26 cellular contexts compared by ENCODE assay signal in genomic region chr5:27612161-27612560, GRCh38.
"Had no signal": no experiment of that assay in that cellular context is flagged by ENCODE, and none has a peak within 500 bp of the region (broad histone marks: within the 10 kb centered on the region; RNA-seq: fewer than 3 reads in every experiment).

No MANE protein-coding gene starts in this region.

- DNase-seq: activated CD4-positive, alpha-beta T cell treated with anti-CD3 and anti-CD28 coated beads for 4 hours; activated CD4-positive, alpha-beta T cell treated with anti-CD3 and anti-CD28 coated beads, Interleukin-2, amount 50 U/mL, for 4 hours; activated naive CD4-positive, alpha-beta T cell; activated T-cell treated with anti-CD3 and anti-CD28 coated beads for 4 hours; activated T-cell treated with anti-CD3 and anti-CD28 coated beads, Interleukin-2, amount 50 U/mL, for 72 hours; aorta; body of pancreas; cerebellar nuclear complex; dorsolateral prefrontal cortex; effector memory CD4-positive, alpha-beta T cell; foreskin keratinocyte; left ventricle myocardium inferior; right cardiac atrium; stimulated activated CD4-positive, alpha-beta T cell treated with anti-CD3 and anti-CD28 coated beads, Interleukin-15, amount 100 ng/mL, for 24 hours; stimulated activated CD4-positive, alpha-beta T cell treated with anti-CD3 and anti-CD28 coated beads, Interleukin-2, amount 100 ng/mL, for 24 hours; stimulated activated naive B cell treated with anti-CD40 and anti-IgM and Interleukin-4, amounts not matched to agents 10 μg/mL and 1 μg/mL and 100 μg/mL, for 72 hours; T-helper 9 cell; tibial artery; upper lobe of right lung had no signal

- H3K4me3 ChIP-seq: body of pancreas, cardiac muscle cell, coronary artery, dorsolateral prefrontal cortex, left ventricle myocardium inferior, lung, suprapubic skin, tibial artery, upper lobe of right lung had no signal

- H3K27ac ChIP-seq: body of pancreas, cardiac muscle cell, coronary artery, dorsolateral prefrontal cortex, foreskin keratinocyte, left ventricle myocardium inferior, neutrophil, parathyroid adenoma, suprapubic skin, tibial artery, upper lobe of right lung, VCaP had no signal

- H3K36me3 ChIP-seq: cardiac muscle cell, left ventricle myocardium inferior, neutrophil, suprapubic skin, tibial artery, upper lobe of right lung had no signal

- H3K9me3 ChIP-seq: body of pancreas, neutrophil, suprapubic skin, tibial artery, upper lobe of right lung had no signal

- ATAC-seq: activated T-cell treated with anti-CD3 and anti-CD28 coated beads, Interleukin-2, amount 50 U/mL, for 72 hours; body of pancreas; foreskin keratinocyte; right cardiac atrium; stimulated activated naive B cell treated with anti-CD40 and anti-IgM and Interleukin-4, amounts not matched to agents 10 μg/mL and 1 μg/mL and 100 μg/mL, for 72 hours; upper lobe of right lung had no signal

- H3K27me3 ChIP-seq: body of pancreas, cardiac muscle cell, foreskin keratinocyte, neutrophil, suprapubic skin, tibial artery, upper lobe of right lung had no signal

- H3K4me1 ChIP-seq: body of pancreas, foreskin keratinocyte, left ventricle myocardium inferior, parathyroid adenoma, suprapubic skin, tibial artery, upper lobe of right lung had no signal
